Comparison of ENCODE assay signal across 8 cellular contexts in the genomic region with DNA sequence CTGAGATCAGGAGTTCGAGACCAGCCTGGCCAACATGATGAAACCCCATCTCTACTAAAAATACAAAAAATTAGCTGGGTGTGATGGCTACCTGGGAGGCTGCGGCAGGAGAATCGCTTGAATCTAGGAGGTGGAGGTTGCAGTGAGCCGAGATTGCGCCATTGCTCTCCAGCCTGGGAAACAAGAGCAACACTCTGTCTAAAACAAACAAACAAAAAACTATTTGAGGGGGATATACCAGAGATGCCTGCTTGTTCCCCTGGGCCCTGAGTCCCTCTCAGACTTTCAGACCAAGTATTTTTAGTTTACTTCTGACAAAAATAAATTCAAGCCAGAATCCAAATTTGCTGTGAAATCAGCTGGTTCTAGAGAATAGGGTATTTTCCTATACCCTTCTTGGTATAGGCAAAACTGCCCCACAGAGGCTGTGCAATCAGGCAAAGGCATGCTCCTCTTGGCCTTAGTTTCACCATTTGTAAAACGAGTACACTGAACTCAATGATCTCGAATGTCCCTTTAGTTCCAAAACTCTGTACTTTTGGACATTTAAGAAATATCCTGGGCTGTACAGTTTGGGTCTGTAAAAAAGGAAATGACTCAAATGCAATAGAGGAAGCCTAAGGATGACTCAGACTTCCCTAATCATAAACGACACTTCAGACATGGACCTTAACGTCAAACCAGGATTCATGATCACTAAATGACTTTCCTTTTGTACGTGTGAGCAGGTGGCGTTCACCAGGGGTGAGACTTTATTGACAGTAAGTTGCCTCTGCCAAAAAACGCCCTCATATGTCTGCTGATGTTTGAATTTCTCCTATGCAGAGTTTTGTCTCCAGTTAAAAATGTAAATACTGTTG. TPM values are rescaled to one million over a fixed set of nuclear protein-coding genes. Genes with fewer than 3 reads are reported as not detected.
A peak's percentile ranks its signal among the peaks of the same experiment; 100 is the strongest.
DNase-seq lines count a peak whose midpoint lies in the region; ATAC-seq and TF ChIP-seq lines count a peak whose summit lies in the region.

No MANE protein-coding gene starts in this region.

- peak overlapping the region; percentile 26 for H3K4me3 ChIP-seq in upper lobe of right lung

- no peaks in the 10 kb centered on the region for H3K27me3 ChIP-seq in upper lobe of right lung

- peaks cover 59% of the 10 kb centered on the region for H3K4me1 ChIP-seq in upper lobe of right lung

- TF ChIP-seq CTCF in VCaP (conservative IDR thresholded peaks at IDR 0.05): no peak
- no peak for TF ChIP-seq CTCF in upper lobe of right lung (IDR thresholded peaks at IDR 0.05)

- peaks cover 16% of the 10 kb centered on the region for H3K36me3 ChIP-seq in upper lobe of right lung

- H3K27ac Mint-ChIP-seq in naive B cell: peak overlapping the region; percentile 76 to 93 (median 84)

- intact Hi-C loops in upper lobe of right lung (cut with DNase I): no loop called here

- peak; percentile 96 to 97 for DNase-seq in AML-193 (lab: John Stamatoyannopoulos, UW)
- DNase-seq in NCI-H1436 (lab: John Stamatoyannopoulos, UW): peak; percentile 22
- DNase-seq in effector CD4-positive, alpha-beta T cell: peak; percentile 54
- DNase-seq in naive B cell: peak; percentile 31
- DNase-seq in upper lobe of right lung: no peak
- DNase-seq in GOT3 (lab: John Stamatoyannopoulos, UW): no peak

- H3K27me3 Mint-ChIP-seq in naive B cell: no peaks in the 10 kb centered on the region

- H3K9me3 ChIP-seq in upper lobe of right lung: no peaks in the 10 kb centered on the region

- no peaks in the 10 kb centered on the region for H3K9me3 Mint-ChIP-seq in naive B cell

- peak overlapping the region in 5 of 8 donors; percentile 10 to 65 (median 26) for H3K4me3 Mint-ChIP-seq in naive B cell

- H3K4me1 Mint-ChIP-seq in naive B cell: peaks cover 35 to 41% (median 36%) of the 10 kb centered on the region in 3 donors

- peak overlapping the region; percentile 47 for H3K27ac ChIP-seq in VCaP
- peak overlapping the region; percentile 92 for H3K27ac ChIP-seq in upper lobe of right lung

- peaks cover 5 to 8% of the 10 kb centered on the region in 2 donors for H3K36me3 Mint-ChIP-seq in naive B cell

- ATAC-seq in GM19351 (IDR thresholded peaks at IDR 0.05; ENCODE audit: unreplicated experiment) (peak; percentile 49), naive B cell (ENCODE audit: low read depth in 2 of 2) (peak; percentile 56 to 64), upper lobe of right lung (peak; percentile 69)

RNA-seq across cellular contexts. Expression of gene ENSA, which starts 16.1 kb away (rescaled TPM):
- polyA plus RNA-seq in naive B cell (ENCODE audit: low read depth in 6 of 6): 10 to 100 TPM; 57.1 to 85.2 (median 72.9) TPM
- total RNA-seq in upper lobe of right lung: 188 TPM

RNA-seq across cellular contexts. Expression of gene MCL1, which starts 33.9 kb away (rescaled TPM):
- polyA plus RNA-seq in naive B cell (ENCODE audit: low read depth in 6 of 6): 100 to 1,000 TPM in 2 of 6 donors, 10 to 100 TPM in 4; 44.8 to 110 (median 95.1) TPM
- total RNA-seq in upper lobe of right lung: 325 TPM

Comparison
In these comparisons a context has a peak if more than half of its experiments do, and no peak if none do; other contexts are left out.
1. DNase-seq: peak in AML-193 (2 of 2), NCI-H1436 (single experiment), effector CD4-positive, alpha-beta T cell (single experiment) and naive B cell (single experiment); none in upper lobe of right lung (single experiment) and GOT3 (single experiment).
2. Peak in every context shown above with its lines, with median percentiles within 50 percentile points of each other: ATAC-seq.